ENCODE assay signal across 15 cellular contexts in genomic region chr7:120168066-120168465, GRCh38.
DNase-seq lines count a peak whose midpoint lies in the region; ATAC-seq and TF ChIP-seq lines count a peak whose summit lies in the region.
"Had no signal": no experiment of that assay in that cellular context is flagged by ENCODE, and none has a peak within 500 bp of the region (broad histone marks: within the 10 kb centered on the region; RNA-seq: fewer than 3 reads in every experiment).

No MANE protein-coding gene starts in this region.

- peaks cover 31% of the 10 kb centered on the region for H3K27me3 Mint-ChIP-seq in MCF 10A (ENCODE audit: insufficient read depth, unreplicated experiment)
- no peaks in the 10 kb centered on the region for H3K27me3 Mint-ChIP-seq in activated CD8-positive, alpha-beta memory T cell treated with anti-CD3 and anti-CD28 coated beads, Interleukin-2, amount 10 ng/mL, durations not matched to agents 7 days and 5 days
- H3K27me3 Mint-ChIP-seq: activated CD8-positive, alpha-beta T cell treated with anti-CD3 and anti-CD28 coated beads for 36 hours had no signal

- H3K4me1 Mint-ChIP-seq in MCF 10A (ENCODE audit: insufficient read depth, unreplicated experiment), result no peaks in the 10 kb centered on the region
- H3K4me1 Mint-ChIP-seq in activated CD8-positive, alpha-beta memory T cell treated with anti-CD3 and anti-CD28 coated beads, Interleukin-2, amount 10 ng/mL, durations not matched to agents 7 days and 5 days, result no peaks in the 10 kb centered on the region

- POLR2A ChIA-PET in MCF 10A (lab: Yijun Ruan, JAX), result no interaction called here

- H3K36me3 Mint-ChIP-seq in MCF 10A (ENCODE audit: insufficient read depth, unreplicated experiment), result no peaks in the 10 kb centered on the region
- no peaks in the 10 kb centered on the region for H3K36me3 Mint-ChIP-seq in activated CD8-positive, alpha-beta memory T cell treated with anti-CD3 and anti-CD28 coated beads, Interleukin-2, amount 10 ng/mL, durations not matched to agents 7 days and 5 days

- H3K9me2 ChIP-seq in Karpas-422 (replicated peaks; ENCODE audit: insufficient read depth, low read length), result 0 out of 2 replicates have a peak, but pooled peaks cover 3% of the 10 kb centered on the region

- H3K9me3 ChIP-seq in skeletal muscle satellite cell (replicated peaks; ENCODE audit: low read length) (no peaks in the 10 kb centered on the region), Karpas-422 (ENCODE audit: low read length) (peaks cover 8% of the 10 kb centered on the region; the same call in 1 of the 2 replicates)

- ATAC-seq in Right ventricle myocardium superior (ENCODE audit: poor library complexity) (peak; percentile 85), GM19463 (IDR thresholded peaks at IDR 0.05; ENCODE audit: unreplicated experiment) (no peak)
- ATAC-seq in activated CD8-positive, alpha-beta memory T cell treated with anti-CD3 and anti-CD28 coated beads, Interleukin-2, amount 10 ng/mL, durations not matched to agents 7 days and 5 days, result no peak
- ATAC-seq: activated CD8-positive, alpha-beta T cell treated with anti-CD3 and anti-CD28 coated beads for 36 hours; foreskin keratinocyte had no signal

- H4K20me1 ChIP-seq in Karpas-422 (ENCODE audit: insufficient read depth, low read depth, low read length), result no peaks in the 10 kb centered on the region

- TF ChIP-seq CTCF in MCF 10A (IDR thresholded peaks at IDR 0.05; ENCODE audit: unreplicated experiment), result no peak

- H3K36me3 ChIP-seq in skeletal muscle satellite cell (ENCODE audit: insufficient read depth, low read length) (no peaks in the 10 kb centered on the region), Karpas-422 (ENCODE audit: insufficient read depth, low read length) (no peaks in the 10 kb centered on the region)
- H3K36me3 ChIP-seq: WERI-Rb-1 had no signal

- intact Hi-C loops in MCF 10A (cut with micrococcal nuclease) (no loop called here), Right ventricle myocardium superior (cut with DNase I) (no loop called here)

- H2AFZ ChIP-seq in Karpas-422 (ENCODE audit: low read length), result no peak overlapping the region

- H3K27ac ChIP-seq in Karpas-422 (ENCODE audit: low read length), result no peak overlapping the region
- H3K27ac ChIP-seq: foreskin keratinocyte, WERI-Rb-1 had no signal

- no peaks in the 10 kb centered on the region for H3K79me2 ChIP-seq in Karpas-422 (ENCODE audit: low read length)

- DNase-seq in AG20443 (ENCODE audit: low spot score), result peak; percentile 10
- DNase-seq in MCF 10A (ENCODE audit: unreplicated experiment), result peak; percentile 9
- peak; percentile 31 for DNase-seq in Right ventricle myocardium superior
- no peak for DNase-seq in Karpas-422
- no peak for DNase-seq in mesenteric fat pad (ENCODE audit: low spot score)
- DNase-seq in activated CD8-positive, alpha-beta memory T cell treated with anti-CD3 and anti-CD28 coated beads, Interleukin-2, amount 10 ng/mL, durations not matched to agents 7 days and 5 days, result no peak
- DNase-seq: activated CD8-positive, alpha-beta T cell treated with anti-CD3 and anti-CD28 coated beads for 36 hours; amygdala; Calu3; foreskin keratinocyte; NCI-H1048; NCI-H774; WERI-Rb-1 had no signal

- no peak overlapping the region for H3K4me3 Mint-ChIP-seq in MCF 10A (ENCODE audit: unreplicated experiment)
- no peak overlapping the region for H3K4me3 Mint-ChIP-seq in activated CD8-positive, alpha-beta memory T cell treated with anti-CD3 and anti-CD28 coated beads, Interleukin-2, amount 10 ng/mL, durations not matched to agents 7 days and 5 days
- H3K4me3 Mint-ChIP-seq: activated CD8-positive, alpha-beta T cell treated with anti-CD3 and anti-CD28 coated beads for 36 hours had no signal

- no peaks in the 10 kb centered on the region for H3K9me3 Mint-ChIP-seq in MCF 10A (ENCODE audit: unreplicated experiment)
- no peaks in the 10 kb centered on the region for H3K9me3 Mint-ChIP-seq in activated CD8-positive, alpha-beta memory T cell treated with anti-CD3 and anti-CD28 coated beads, Interleukin-2, amount 10 ng/mL, durations not matched to agents 7 days and 5 days (ENCODE audit: low read depth)
- H3K9me3 Mint-ChIP-seq: activated CD8-positive, alpha-beta T cell treated with anti-CD3 and anti-CD28 coated beads for 36 hours had no signal

- no TSS peak for BruUV-seq in MCF 10A (replicated peaks; lab: Mats Ljungman, UMichigan)

- no peak overlapping the region for H3K27ac Mint-ChIP-seq in MCF 10A (ENCODE audit: low read depth, unreplicated experiment)
- no peak overlapping the region for H3K27ac Mint-ChIP-seq in activated CD8-positive, alpha-beta memory T cell treated with anti-CD3 and anti-CD28 coated beads, Interleukin-2, amount 10 ng/mL, durations not matched to agents 7 days and 5 days
- H3K27ac Mint-ChIP-seq: activated CD8-positive, alpha-beta T cell treated with anti-CD3 and anti-CD28 coated beads for 36 hours had no signal

- no peaks in the 10 kb centered on the region for H3K27me3 ChIP-seq in skeletal muscle satellite cell (ENCODE audit: control insufficient read depth, insufficient read depth, low read length)
- no peaks in the 10 kb centered on the region for H3K27me3 ChIP-seq in Karpas-422 (ENCODE audit: low read length)
- H3K27me3 ChIP-seq: foreskin keratinocyte had no signal

- H3K4me1 ChIP-seq in skeletal muscle satellite cell (ENCODE audit: control insufficient read depth, insufficient read depth, low read length) (peaks cover 20% of the 10 kb centered on the region), Karpas-422 (ENCODE audit: low read length) (no peaks in the 10 kb centered on the region)

- CTCF ChIA-PET in MCF 10A (lab: Yijun Ruan, JAX), result interaction anchor here (0.6 kb wide), 1 partner anchor 619 kb away, joined by 4 read pairs; no protein-coding TSS in a partner anchor
- CTCF ChIA-PET in activated CD8-positive, alpha-beta memory T cell treated with anti-CD3 and anti-CD28 coated beads, Interleukin-2, amount 10 ng/mL, durations not matched to agents 7 days and 5 days (lab: Charles Lee), result no interaction called here

- H3K9ac ChIP-seq in skeletal muscle satellite cell (ENCODE audit: low read depth, low read length) (peak overlapping the region; percentile 35), Karpas-422 (ENCODE audit: low read length) (no peak overlapping the region)

- H3K4me2 ChIP-seq in skeletal muscle satellite cell (ENCODE audit: low read length) (no peak overlapping the region), Karpas-422 (ENCODE audit: low read depth, low read length, poor library complexity, severe bottlenecking) (no peak overlapping the region)

- H3K4me3 ChIP-seq in skeletal muscle satellite cell (ENCODE audit: low read length), result no peak overlapping the region
- no peak overlapping the region for H3K4me3 ChIP-seq in Karpas-422 (ENCODE audit: low read length)

Comparison
In these comparisons a context has a peak if more than half of its experiments do, and no peak if none do; other contexts are left out.
1. DNase-seq: peak in AG20443 (single experiment), MCF 10A (single experiment) and Right ventricle myocardium superior (single experiment); none in Karpas-422 (single experiment), mesenteric fat pad (single experiment) and activated CD8-positive, alpha-beta memory T cell treated with anti-CD3 and anti-CD28 coated beads, Interleukin-2, amount 10 ng/mL, durations not matched to agents 7 days and 5 days (single experiment).